In the genomic region with DNA sequence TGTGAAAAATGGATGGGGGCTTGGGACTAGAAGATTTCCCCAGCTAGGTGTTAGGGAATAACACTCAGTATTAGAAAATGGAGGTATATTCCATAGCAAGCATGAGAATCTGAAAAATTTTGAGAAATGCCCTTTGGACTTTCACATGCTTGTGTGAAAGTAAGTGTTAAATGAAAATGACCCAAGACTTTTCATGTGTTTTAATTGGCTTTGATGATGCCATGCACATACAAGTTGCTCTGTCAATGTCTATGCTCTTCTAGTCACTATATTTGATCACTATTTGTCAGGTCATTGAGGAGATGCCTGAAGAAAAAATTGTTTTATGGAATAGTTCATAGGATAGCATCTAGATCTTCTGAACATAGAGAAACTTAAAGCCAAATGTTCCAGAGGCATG, we compare ENCODE assay signal across 8 cellular contexts.
"Had no signal": no experiment of that assay in that cellular context is flagged by ENCODE, and none has a peak within 500 bp of the region (broad histone marks: within the 10 kb centered on the region; RNA-seq: fewer than 3 reads in every experiment).

No MANE protein-coding gene starts in this region.

- H3K4me3 ChIP-seq: K562 had no signal

- H3K27ac Mint-ChIP-seq: IgD-negative memory B cell had no signal

- H3K27ac ChIP-seq: HL-60 had no signal

- DNase-seq: IMR-90, KBM-7, KG1 had no signal

- FAIRE-seq: HepG2, HTR-8/SVneo had no signal

- H3K4me1 Mint-ChIP-seq: IgD-negative memory B cell had no signal

- H3K27me3 Mint-ChIP-seq: IgD-negative memory B cell had no signal

- H3K4me3 Mint-ChIP-seq: IgD-negative memory B cell had no signal

- ATAC-seq: HepG2, K562 had no signal

- H3K36me3 Mint-ChIP-seq: IgD-negative memory B cell had no signal
